8 cellular contexts compared by ENCODE assay signal in the genomic region with DNA sequence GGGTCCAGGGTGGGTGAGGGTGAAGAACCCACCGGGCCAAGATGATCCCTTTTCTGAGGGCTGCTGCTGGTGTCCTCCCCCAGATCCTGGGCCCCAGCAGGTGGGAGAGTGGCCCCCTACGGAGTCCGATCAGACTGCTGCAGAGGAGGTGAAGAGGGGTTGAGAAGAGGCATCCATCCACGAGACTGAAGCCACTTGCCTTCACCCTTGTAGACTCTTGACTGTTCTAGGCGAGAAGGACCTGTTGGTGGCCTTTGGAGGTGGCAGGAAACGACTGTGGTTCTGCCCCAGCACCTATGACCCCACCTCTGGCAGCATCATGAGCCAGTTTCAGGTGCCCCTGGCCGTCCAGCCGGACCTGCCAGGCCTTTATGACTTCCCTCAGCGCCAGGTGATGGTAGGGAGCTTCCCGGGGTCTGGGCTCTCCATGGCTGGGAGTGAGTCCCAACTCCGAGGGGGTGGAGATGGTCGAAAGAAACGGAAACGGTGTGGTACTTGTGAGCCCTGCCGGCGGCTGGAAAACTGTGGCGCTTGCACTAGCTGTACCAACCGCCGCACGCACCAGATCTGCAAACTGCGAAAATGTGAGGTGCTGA. TPM values are rescaled to one million over a fixed set of nuclear protein-coding genes. Genes with fewer than 3 reads are reported as not detected.
DNase-seq lines count a peak whose midpoint lies in the region; ATAC-seq and TF ChIP-seq lines count a peak whose summit lies in the region.

No MANE protein-coding gene starts in this region.

- H3K36me3 ChIP-seq in left lung (peaks cover 0 to 19% of the 10 kb centered on the region in 2 donors), thymus (ENCODE audit: control insufficient read depth, insufficient read depth) (no peaks in the 10 kb centered on the region)

- peak overlapping the region; percentile 46 to 65 for H3K4me3 ChIP-seq in left lung
- H3K4me3 ChIP-seq in thymus (ENCODE audit: low read length), result peak overlapping the region; percentile 79

- H3K4me1 ChIP-seq in left lung, result peaks cover 28 to 89% of the 10 kb centered on the region in 2 donors
- H3K4me1 ChIP-seq in thymus (ENCODE audit: control insufficient read depth, insufficient read depth, low read length), result peaks cover 32% of the 10 kb centered on the region

- DNase-seq in activated gamma-delta T cell treated with Interleukin-2 at 50 U/mL for 16 hours, result peak; percentile 26
- no peak for DNase-seq in activated gamma-delta T cell (lab: John Stamatoyannopoulos, UW)
- DNase-seq in activated effector memory CD4-positive, alpha-beta T cell treated with anti-CD3 and anti-CD28 coated beads, Interleukin-2, amount 50 U/mL, for 16 hours, result peak; percentile 79
- DNase-seq in left lung, result no peak
- no peak for DNase-seq in OCI-M2 (lab: John Stamatoyannopoulos, UW; ENCODE audit: unreplicated experiment)
- no peak for DNase-seq in SW480 (ENCODE audit: low spot score)

- H3K9me3 ChIP-seq in left lung, result no peaks in the 10 kb centered on the region
- no peaks in the 10 kb centered on the region for H3K9me3 ChIP-seq in thymus (ENCODE audit: control insufficient read depth)

- ATAC-seq in left lung, result no peak
- no peak for ATAC-seq in esophagus mucosa

- H3K27ac ChIP-seq in left lung, result peak overlapping the region; percentile 82 to 93
- H3K27ac ChIP-seq in thymus (ENCODE audit: low read depth), result peak overlapping the region; percentile 19

- TF ChIP-seq CTCF in left lung (IDR thresholded peaks at IDR 0.05), result no peak

- WGBS in thymus, result 84% methylated on average over 21 of the region's 21 CpGs

- intact Hi-C loops in left lung (cut with DNase I), result loop anchor here in 1 of 2 donors (10.0 kb wide), 1 partner anchor 61 kb away; a partner anchor contains a TSS

- H3K27me3 ChIP-seq in left lung (no peaks in the 10 kb centered on the region), thymus (ENCODE audit: control insufficient read depth, insufficient read depth) (peaks cover 8% of the 10 kb centered on the region)

RNA-seq across cellular contexts. Expression of a gene that starts 1.5 kb away (rescaled TPM):
- total RNA-seq in left lung (10 to 100 TPM; 16.6 to 32.1 TPM), esophagus mucosa (18.8 TPM)
- polyA plus RNA-seq in thymus, result 4.2 TPM

RNA-seq across cellular contexts. Expression of a gene that starts 59.5 kb away (rescaled TPM):
- total RNA-seq in left lung, result 10 to 100 TPM; 32.1 to 53.3 TPM
- polyA plus RNA-seq in thymus, result 157 TPM
- total RNA-seq in esophagus mucosa, result 38.3 TPM

Comparison
In these comparisons a context has a peak if more than half of its experiments do, and no peak if none do; other contexts are left out.
1. DNase-seq: peak in activated gamma-delta T cell treated with Interleukin-2 at 50 U/mL for 16 hours (single experiment) and activated effector memory CD4-positive, alpha-beta T cell treated with anti-CD3 and anti-CD28 coated beads, Interleukin-2, amount 50 U/mL, for 16 hours (single experiment); none in activated gamma-delta T cell (single experiment), left lung (0 of 2), OCI-M2 (single experiment) and SW480 (single experiment).